17 cellular contexts compared by ENCODE assay signal in genomic region chr10:11715815-11716494, GRCh38. TPM values are rescaled to one million over a fixed set of nuclear protein-coding genes. Genes with fewer than 3 reads are reported as not detected.
A peak's percentile ranks its signal among the peaks of the same experiment; 100 is the strongest.
DNase-seq lines count a peak whose midpoint lies in the region; FAIRE-seq and TF ChIP-seq lines count a peak whose summit lies in the region.
"Had no signal": no experiment of that assay in that cellular context is flagged by ENCODE, and none has a peak within 500 bp of the region (broad histone marks: within the 10 kb centered on the region; RNA-seq: fewer than 3 reads in every experiment).

No MANE protein-coding gene starts in this region.

- peaks cover 1% of the 10 kb centered on the region for H3K27me3 ChIP-seq in bronchial epithelial cell (ENCODE audit: control insufficient read depth, insufficient read depth, low read length)

- CTCF ChIA-PET in MCF 10A (lab: Yijun Ruan, JAX), result interaction anchor here (1.1 to 1.6 kb wide), 3 partner anchors 11 to 200 kb away, joined by 3 to 4 read pairs (median 3); no protein-coding TSS in a partner anchor

- no peaks in the 10 kb centered on the region for H3K36me3 Mint-ChIP-seq in MCF 10A (ENCODE audit: insufficient read depth, unreplicated experiment)
- H3K36me3 Mint-ChIP-seq in activated T-helper 1 cell treated with anti-CD3 and anti-CD28 coated beads, Interleukin-12 subunit alpha, Interleukin-12 subunit beta, Interleukin-2, Interleukin-4 antibody, amounts not matched to agents 30 ng/mL and 10 ng/mL and 1 ng/mL, durations not matched to agents 14 hours and 24 hours and 36 hours (ENCODE audit: low read depth), result no peaks in the 10 kb centered on the region

- TF ChIP-seq CTCF in MCF 10A (IDR thresholded peaks at IDR 0.05; ENCODE audit: unreplicated experiment) (no peak), bronchial epithelial cell (IDR thresholded peaks at IDR 0.05; ENCODE audit: insufficient read depth, low read length, severe bottlenecking) (no peak)

- TF ChIP-seq POLR2A in GM12892 (IDR thresholded peaks at IDR 0.05; ENCODE audit: low read depth, low read length), result no peak

- H3K27ac Mint-ChIP-seq in MCF 10A (ENCODE audit: low read depth, unreplicated experiment), result no peak overlapping the region
- no peak overlapping the region for H3K27ac Mint-ChIP-seq in activated T-helper 1 cell treated with anti-CD3 and anti-CD28 coated beads, Interleukin-12 subunit alpha, Interleukin-12 subunit beta, Interleukin-2, Interleukin-4 antibody, amounts not matched to agents 30 ng/mL and 10 ng/mL and 1 ng/mL, durations not matched to agents 14 hours and 24 hours and 36 hours
- H3K27ac Mint-ChIP-seq: nephron had no signal

- H3K4me1 Mint-ChIP-seq in MCF 10A (ENCODE audit: insufficient read depth, unreplicated experiment), result no peaks in the 10 kb centered on the region
- peaks cover under 1% of the 10 kb centered on the region for H3K4me1 Mint-ChIP-seq in activated T-helper 1 cell treated with anti-CD3 and anti-CD28 coated beads, Interleukin-12 subunit alpha, Interleukin-12 subunit beta, Interleukin-2, Interleukin-4 antibody, amounts not matched to agents 30 ng/mL and 10 ng/mL and 1 ng/mL, durations not matched to agents 14 hours and 24 hours and 36 hours (ENCODE audit: low read depth)

- FAIRE-seq in bronchial epithelial cell (lab: Jason Lieb, UNC) (no peak), GM12892 (lab: Jason Lieb, UNC) (no peak)
- FAIRE-seq: endothelial cell of umbilical vein had no signal

- intact Hi-C loops in MCF 10A (cut with micrococcal nuclease), result no loop called here
- intact Hi-C loops in activated T-helper 1 cell treated with anti-CD3 and anti-CD28 coated beads, Interleukin-12 subunit alpha, Interleukin-12 subunit beta, Interleukin-2, Interleukin-4 antibody, amounts not matched to agents 30 ng/mL and 10 ng/mL and 1 ng/mL, durations not matched to agents 14 hours and 24 hours and 36 hours (cut with micrococcal nuclease), result loop anchor here (10.0 kb wide), 1 partner anchor 481 kb away; no protein-coding TSS in a partner anchor

- no TSS peak for BruUV-seq in MCF 10A (replicated peaks; lab: Mats Ljungman, UMichigan)

- peak; percentile 74 to 85 for DNase-seq in T47D (ENCODE audit: low read depth in 1 of 2, low spot score in 1 of 2)
- no peak for DNase-seq in MCF 10A (ENCODE audit: unreplicated experiment)
- peak; percentile 53 for DNase-seq in bronchial epithelial cell (ENCODE audit: low read depth)
- DNase-seq in midbrain (lab: John Stamatoyannopoulos, UW), result peak; percentile 18
- DNase-seq in activated T-helper 1 cell treated with anti-CD3 and anti-CD28 coated beads, Interleukin-12 subunit alpha, Interleukin-12 subunit beta, Interleukin-2, Interleukin-4 antibody, amounts not matched to agents 30 ng/mL and 10 ng/mL and 1 ng/mL, durations not matched to agents 14 hours and 24 hours and 36 hours (ENCODE audit: low spot score), result no peak
- DNase-seq in foreskin melanocyte, result no peak
- DNase-seq in dedifferentiated amniotic fluid mesenchymal stem cell (ENCODE audit: extremely low spot score), result no peak
- no peak for DNase-seq in GM12892 (ENCODE audit: insufficient read length)
- DNase-seq: activated T-cell treated with anti-CD3 and anti-CD28 coated beads for 4 hours; central memory CD4-positive, alpha-beta T cell; H9; heart right ventricle; IMR-90; NCI-H446; stimulated activated CD4-positive, alpha-beta T cell treated with anti-CD3 and anti-CD28 coated beads, Interleukin-2, amount 100 ng/mL, for 24 hours had no signal

- H3K4me3 Mint-ChIP-seq in MCF 10A (ENCODE audit: unreplicated experiment), result no peak overlapping the region
- no peak overlapping the region for H3K4me3 Mint-ChIP-seq in activated T-helper 1 cell treated with anti-CD3 and anti-CD28 coated beads, Interleukin-12 subunit alpha, Interleukin-12 subunit beta, Interleukin-2, Interleukin-4 antibody, amounts not matched to agents 30 ng/mL and 10 ng/mL and 1 ng/mL, durations not matched to agents 14 hours and 24 hours and 36 hours
- H3K4me3 Mint-ChIP-seq: H9, nephron had no signal

- in situ Hi-C loops in T47D (cut with HindIII; ENCODE audit: low pct_unique_long_range_greater_than_20kb, low sequenced_read_pairs), result no loop called here

- POLR2A ChIA-PET in MCF 10A (lab: Yijun Ruan, JAX), result no interaction called here

- no peaks in the 10 kb centered on the region for H3K36me3 ChIP-seq in bronchial epithelial cell (ENCODE audit: control insufficient read depth, insufficient read depth, low read length)
- H3K36me3 ChIP-seq: heart right ventricle had no signal

- no peaks in the 10 kb centered on the region for H3K9me3 Mint-ChIP-seq in MCF 10A (ENCODE audit: unreplicated experiment)
- peaks cover 15% of the 10 kb centered on the region for H3K9me3 Mint-ChIP-seq in activated T-helper 1 cell treated with anti-CD3 and anti-CD28 coated beads, Interleukin-12 subunit alpha, Interleukin-12 subunit beta, Interleukin-2, Interleukin-4 antibody, amounts not matched to agents 30 ng/mL and 10 ng/mL and 1 ng/mL, durations not matched to agents 14 hours and 24 hours and 36 hours

- H3K4me3 ChIP-seq in bronchial epithelial cell (ENCODE audit: low read depth, low read length), result no peak overlapping the region
- H3K4me3 ChIP-seq: heart right ventricle had no signal

- peaks cover 11% of the 10 kb centered on the region for H3K27me3 Mint-ChIP-seq in MCF 10A (ENCODE audit: insufficient read depth, unreplicated experiment)
- peaks cover 71% of the 10 kb centered on the region for H3K27me3 Mint-ChIP-seq in activated T-helper 1 cell treated with anti-CD3 and anti-CD28 coated beads, Interleukin-12 subunit alpha, Interleukin-12 subunit beta, Interleukin-2, Interleukin-4 antibody, amounts not matched to agents 30 ng/mL and 10 ng/mL and 1 ng/mL, durations not matched to agents 14 hours and 24 hours and 36 hours (ENCODE audit: insufficient read depth)

RNA-seq across cellular contexts. Expression of gene ECHDC3, which starts 26.2 kb away (rescaled TPM):
- total RNA-seq in MCF 10A (2022) (21.7 and 25.5 TPM in 2 replicates), bronchial epithelial cell (1.6 and 10.0 TPM in 2 replicates)
- 0.15 and 0.18 TPM in 2 replicates for total RNA-seq in activated T-helper 1 cell treated with anti-CD3 and anti-CD28 coated beads, Interleukin-12 subunit alpha, Interleukin-12 subunit beta, Interleukin-2, Interleukin-4 antibody, amounts not matched to agents 30 ng/mL and 10 ng/mL and 1 ng/mL, durations not matched to agents 14 hours and 24 hours and 36 hours
- polyA plus RNA-seq in GM12892 (2012; ENCODE audit: missing spikeins), result 7.6 TPM

Comparison
In these comparisons a context has a peak if more than half of its experiments do, and no peak if none do; other contexts are left out.
1. DNase-seq: peak in T47D (2 of 2), bronchial epithelial cell (single experiment) and midbrain (single experiment); none in MCF 10A (single experiment), activated T-helper 1 cell treated with anti-CD3 and anti-CD28 coated beads, Interleukin-12 subunit alpha, Interleukin-12 subunit beta, Interleukin-2, Interleukin-4 antibody, amounts not matched to agents 30 ng/mL and 10 ng/mL and 1 ng/mL, durations not matched to agents 14 hours and 24 hours and 36 hours (single experiment), foreskin melanocyte (single experiment), dedifferentiated amniotic fluid mesenchymal stem cell (single experiment) and GM12892 (single experiment).